Comparison of ENCODE assay signal across 8 cellular contexts in genomic region chr2:206274434-206275273, GRCh38. TPM values are rescaled to one million over a fixed set of nuclear protein-coding genes. Genes with fewer than 3 reads are reported as not detected.
DNase-seq lines count a peak whose midpoint lies in the region; ATAC-seq and TF ChIP-seq lines count a peak whose summit lies in the region.

Gene ZDBF2, plus strand, starts transcription at chr2:206274663. Its CDS starts 7,187 bp downstream, at chr2:206281850.

- BruUV-seq in Panc1 (replicated peaks; lab: Mats Ljungman, UMichigan), result no TSS peak

- peak; percentile 79 for DNase-seq in BE2C
- no peak for DNase-seq in Panc1 (ENCODE audit: low read depth, low spot score)
- DNase-seq in activated naive CD4-positive, alpha-beta T cell treated with Interleukin-2 at 50 U/mL for 16 hours, result peak; percentile 48
- DNase-seq in globus pallidus (ENCODE audit: low spot score), result peak; percentile 5
- no peak for DNase-seq in omental fat pad (ENCODE audit: low spot score)

- POLR2A ChIA-PET in Panc1 (lab: Charles Lee), result interaction anchor here (0.6 kb wide), 1 partner anchor 1472 kb away, joined by 3 read pairs; no protein-coding TSS in a partner anchor

- TF ChIP-seq CTCF in BE2C (IDR thresholded peaks at IDR 0.05; ENCODE audit: low read depth, low read length) (no peak), Panc1 (IDR thresholded peaks at IDR 0.05) (no peak), omental fat pad (IDR thresholded peaks at IDR 0.05) (no peak)

- in situ Hi-C loops in GM18951 (cut with MboI; ENCODE audit: low sequenced_read_pairs, unreplicated experiment), result no loop called here
- in situ Hi-C loops in Panc1 (cut with HindIII; ENCODE audit: low pct_unique_long_range_greater_than_20kb, low sequenced_read_pairs), result no loop called here

- intact Hi-C loops in Panc1 (cut with micrococcal nuclease; ENCODE audit: unreplicated experiment), result no loop called here

- H3K4me1 ChIP-seq in BE2C (no peaks in the 10 kb centered on the region; the same call in 1 of the 2 replicates), Panc1 (ENCODE audit: control insufficient read depth, insufficient read depth, low read length) (no peaks in the 10 kb centered on the region), urinary bladder (ENCODE audit: insufficient read depth) (no peaks in the 10 kb centered on the region)

- H3K4me3 ChIP-seq in BE2C (ENCODE audit: low read depth, low read length), result peak within 1 kb of the TSS; percentile 93
- peak within 1 kb of the TSS; percentile 55 to 60 for H3K4me3 ChIP-seq in Panc1 (ENCODE audit: low read depth in 2 of 2, low read length in 2 of 2)
- H3K4me3 ChIP-seq in urinary bladder (ENCODE audit: low read depth, low read length), result peak within 1 kb of the TSS; percentile 68

- WGBS in urinary bladder, result 1% methylated on average over 99 of the region's 99 CpGs

- CTCF ChIA-PET in Panc1 (lab: Charles Lee), result no interaction called here

- ATAC-seq in HG03103 (IDR thresholded peaks at IDR 0.05; ENCODE audit: low read depth, unreplicated experiment) (peak; percentile 72), Panc1 (peak; percentile 90), omental fat pad (ENCODE audit: low FRiP score) (peak; percentile 78)

- H3K9me3 ChIP-seq in BE2C (no peaks in the 10 kb centered on the region), Panc1 (ENCODE audit: control insufficient read depth, insufficient read depth, low read depth, low read length) (no peaks in the 10 kb centered on the region)

- H3K27me3 ChIP-seq in BE2C (no peaks in the 10 kb centered on the region), Panc1 (ENCODE audit: control insufficient read depth, insufficient read depth, low read length) (peaks cover 12% of the 10 kb centered on the region)

- no peaks in the 10 kb centered on the region for H3K36me3 ChIP-seq in BE2C
- H3K36me3 ChIP-seq in Panc1 (ENCODE audit: control insufficient read depth, insufficient read depth, low read length), result no peaks in the 10 kb centered on the region; the same call in 1 of the 2 replicates
- H3K36me3 ChIP-seq in urinary bladder (ENCODE audit: insufficient read depth), result no peaks in the 10 kb centered on the region

- H3K27ac ChIP-seq in Panc1 (ENCODE audit: low read length), result peak within 1 kb of the TSS; percentile 21; the same call in 1 of the 2 replicates
- peak within 1 kb of the TSS; percentile 23 for H3K27ac ChIP-seq in urinary bladder (ENCODE audit: low read depth)

- TF ChIP-seq POLR2A in GM18951 (IDR thresholded peaks at IDR 0.05; ENCODE audit: extremely low read depth, insufficient read depth, insufficient read length), result peak; percentile 69

RNA-seq across cellular contexts. Expression of gene ZDBF2, which starts in this region (rescaled TPM):
- 9.6 TPM for polyA plus RNA-seq in BE2C (2012; ENCODE audit: insufficient read depth, insufficient read length, low read depth)
- 4.2 TPM for total RNA-seq in Panc1 (2021; ENCODE audit: unreplicated experiment)
- 0.75 TPM for polyA plus RNA-seq in Panc1 (2012; ENCODE audit: insufficient read length)
- total RNA-seq in omental fat pad, result 10 to 100 TPM in 2 of 4 donors, 1 to 10 TPM in 2; 8.4 to 25.4 (median 10.7) TPM
- 30.4 TPM for total RNA-seq in urinary bladder
- polyA plus RNA-seq in urinary bladder, result 3.5 TPM

Comparison
In these comparisons a context has a peak if more than half of its experiments do, and no peak if none do; other contexts are left out.
1. DNase-seq: peak in BE2C (single experiment), activated naive CD4-positive, alpha-beta T cell treated with Interleukin-2 at 50 U/mL for 16 hours (single experiment) and globus pallidus (single experiment); none in Panc1 (single experiment) and omental fat pad (single experiment).
2. Peak in every context shown above with its lines, with median percentiles within 50 percentile points of each other: H3K4me3 ChIP-seq and ATAC-seq.